18 cellular contexts compared by ENCODE assay signal in the genomic region with DNA sequence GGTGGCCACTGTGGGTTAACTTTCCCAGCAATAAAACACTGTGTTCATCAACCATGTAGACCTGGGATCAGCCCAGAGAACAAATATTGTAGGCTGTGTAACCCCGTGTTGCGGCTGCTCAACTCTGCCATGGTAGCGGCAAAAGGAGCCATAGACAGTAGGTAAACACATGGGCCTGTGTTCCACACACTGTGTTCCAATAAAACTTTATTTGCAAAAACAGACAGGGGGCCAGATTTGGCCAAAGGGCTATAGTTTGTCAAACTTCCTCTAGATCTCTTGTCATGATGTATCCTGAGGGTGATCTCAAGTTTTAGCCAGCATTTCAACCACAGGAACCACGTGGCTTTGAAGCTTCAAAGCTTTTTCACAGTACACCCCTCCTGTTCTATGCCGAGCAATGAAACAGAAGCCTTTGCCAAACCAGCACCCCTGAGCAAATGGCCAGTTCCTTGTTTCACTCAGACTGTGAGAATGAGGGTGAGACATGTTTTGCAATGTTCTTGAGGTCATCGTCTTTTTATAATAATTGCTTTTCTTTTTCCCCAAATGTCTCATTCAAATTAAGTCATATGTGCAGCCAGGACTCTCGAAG. TPM values are rescaled to one million over a fixed set of nuclear protein-coding genes. Genes with fewer than 3 reads are reported as not detected.
A peak's percentile ranks its signal among the peaks of the same experiment; 100 is the strongest.
DNase-seq lines count a peak whose midpoint lies in the region; ATAC-seq and TF ChIP-seq lines count a peak whose summit lies in the region.
"Had no signal": no experiment of that assay in that cellular context is flagged by ENCODE, and none has a peak within 500 bp of the region (broad histone marks: within the 10 kb centered on the region; RNA-seq: fewer than 3 reads in every experiment).

No MANE protein-coding gene starts in this region.

- no peaks in the 10 kb centered on the region for H3K9me2 ChIP-seq in PC-9 (ENCODE audit: insufficient read depth)
- H3K9me2 ChIP-seq: SK-N-SH had no signal

- no peaks in the 10 kb centered on the region for H3K27me3 ChIP-seq in PC-9 (ENCODE audit: insufficient read depth, low read depth)
- H3K27me3 ChIP-seq: BE2C had no signal

- CTCF ChIA-PET in PC-9 (lab: Charles Lee): no interaction called here

- H3K27ac ChIP-seq in PC-9: no peak overlapping the region

- no TSS peak for BruUV-seq in PC-9 (replicated peaks; lab: Mats Ljungman, UMichigan)

- no peak for ATAC-seq in GM21529 (IDR thresholded peaks at IDR 0.05; ENCODE audit: unreplicated experiment)
- ATAC-seq: HCT116 had no signal

- no peak overlapping the region for H3K4me2 ChIP-seq in PC-9
- H3K4me2 ChIP-seq: SK-N-SH had no signal

- POLR2A ChIA-PET in PC-9 (lab: Charles Lee; ENCODE audit: unreplicated experiment): no interaction called here

- peaks cover 32% of the 10 kb centered on the region for H4K20me1 ChIP-seq in PC-9 (ENCODE audit: insufficient read depth)

- TF ChIP-seq CTCF in GM12865 (IDR thresholded peaks at IDR 0.05; ENCODE audit: insufficient read depth, low read depth, low read length, missing control alignments): no peak
- TF ChIP-seq CTCF in choroid plexus epithelial cell (conservative IDR thresholded peaks at IDR 0.05; ENCODE audit: low read depth, low read length): no peak
- TF ChIP-seq CTCF in PC-9 (conservative IDR thresholded peaks at IDR 0.05): no peak

- H3K4me1 ChIP-seq in PC-9 (replicated peaks; ENCODE audit: insufficient read depth): no peaks in the 10 kb centered on the region
- H3K4me1 ChIP-seq: BE2C had no signal

- H3K9me3 ChIP-seq in PC-9 (ENCODE audit: insufficient read depth, low read depth): no peaks in the 10 kb centered on the region
- H3K9me3 ChIP-seq: BE2C, SK-N-SH had no signal

- H3K79me2 ChIP-seq in PC-9 (ENCODE audit: low read depth): no peaks in the 10 kb centered on the region

- H3K4me3 ChIP-seq in GM12865 (ENCODE audit: low read depth, low read length): no peak overlapping the region
- no peak overlapping the region for H3K4me3 ChIP-seq in choroid plexus epithelial cell (ENCODE audit: low read depth, low read length)
- no peak overlapping the region for H3K4me3 ChIP-seq in PC-9

- intact Hi-C loops in PC-9 (cut with micrococcal nuclease; ENCODE audit: unreplicated experiment): no loop called here

- DNase-seq in GM12865 (ENCODE audit: low read depth) (peak; percentile 8), M059J (ENCODE audit: low read depth) (peak; percentile 26), RPMI7951 (ENCODE audit: low read depth) (peak; percentile 67), choroid plexus epithelial cell (ENCODE audit: low read depth) (peak; percentile 8), PC-9 (no peak)
- DNase-seq in stimulated activated naive CD4-positive, alpha-beta T cell (lab: John Stamatoyannopoulos, UW): no peak
- DNase-seq: BE2C, DMS53, NCI-H1417 treated with DMSO at 0.1 percent for 48 hours, NCI-H2029, NCI-H2171 treated with DMSO at 0.1 percent for 48 hours, NCI-H510A, NCI-H82, Right ventricle myocardium superior, SK-N-SH, T-helper 2 cell had no signal

- H3F3A ChIP-seq in PC-9 (ENCODE audit: insufficient read depth, low read depth): peaks cover 99% of the 10 kb centered on the region

- peaks cover 80% of the 10 kb centered on the region for H3K36me3 ChIP-seq in PC-9 (ENCODE audit: low read depth)
- H3K36me3 ChIP-seq: BE2C had no signal

- H2AFZ ChIP-seq in PC-9: no peak overlapping the region

RNA-seq across cellular contexts. Expression of a gene that starts 49.9 kb away (rescaled TPM):
- total RNA-seq in M059J (2014; rRNA removed; shearing (Covaris generic)): 35.3 and 51.6 TPM in 2 replicates
- 36.0 and 36.5 TPM in 2 replicates for total RNA-seq in RPMI7951 (2014; rRNA removed; shearing (Covaris generic))
- 47.8 and 50.5 TPM in 2 replicates for total RNA-seq in PC-9 (2021)

Comparison
In these comparisons a context has a peak if more than half of its experiments do, and no peak if none do; other contexts are left out.
1. DNase-seq: peak in GM12865 (single experiment), M059J (single experiment), RPMI7951 (single experiment) and choroid plexus epithelial cell (single experiment); none in PC-9 (0 of 2) and stimulated activated naive CD4-positive, alpha-beta T cell (0 of 6).